ENCODE assay signal across 20 cellular contexts in genomic region chr7:89666436-89666835, GRCh38.
DNase-seq lines count a peak whose midpoint lies in the region; ATAC-seq and TF ChIP-seq lines count a peak whose summit lies in the region.
"Had no signal": no experiment of that assay in that cellular context is flagged by ENCODE, and none has a peak within 500 bp of the region (broad histone marks: within the 10 kb centered on the region; RNA-seq: fewer than 3 reads in every experiment).

No MANE protein-coding gene starts in this region.

- no peaks in the 10 kb centered on the region for H3K27me3 ChIP-seq in adrenal gland
- H3K27me3 ChIP-seq: BLaER1 treated with 17β-estradiol and CSF1 and Interleukin-3, amounts not matched to agents 10 nM and 100 nM had no signal

- DNase-seq in COLO829 (ENCODE audit: low spot score) (peak; percentile 14), HT1080 (ENCODE audit: low read depth) (peak; percentile 55), epithelial cell of proximal tubule (ENCODE audit: low read depth) (peak; percentile 1), renal cortical epithelial cell (ENCODE audit: low read depth) (peak; percentile 26), adrenal gland (no peak), NCI-H1417 (lab: John Stamatoyannopoulos, UW) (no peak), cortex of kidney (lab: John Stamatoyannopoulos, UW) (no peak)
- DNase-seq: 8988T; Caco-2; CD4-positive, CD25-positive, alpha-beta regulatory T cell; CD8-positive, alpha-beta memory T cell; DMS79 treated with DMSO at 0.1 percent for 48 hours; HCEC 1CT; KBM-7 had no signal

- 76 to 92% (median 88%) methylated on average over 1 of the region's 1 CpG for WGBS in adrenal gland, 4 donors

- TF ChIP-seq POLR2A in adrenal gland (IDR thresholded peaks at IDR 0.05): no peak

- no peak overlapping the region for H3K27ac ChIP-seq in adrenal gland
- H3K27ac ChIP-seq: BLaER1 treated with 17β-estradiol and CSF1 and Interleukin-3, amounts not matched to agents 10 nM and 100 nM; HL-60 had no signal

- intact Hi-C loops in adrenal gland (cut with DNase I): no loop called here

- no peaks in the 10 kb centered on the region for H3K36me3 ChIP-seq in adrenal gland (replicated peaks in 1 of 2)
- H3K36me3 ChIP-seq: BLaER1 treated with 17β-estradiol and CSF1 and Interleukin-3, amounts not matched to agents 10 nM and 100 nM had no signal

- TF ChIP-seq CTCF in epithelial cell of proximal tubule (conservative IDR thresholded peaks at IDR 0.05; ENCODE audit: low read depth, low read length) (no peak), adrenal gland (IDR thresholded peaks at IDR 0.05) (no peak)

- no peak for ATAC-seq in GM21619 (IDR thresholded peaks at IDR 0.05; ENCODE audit: unreplicated experiment)
- ATAC-seq: GM12878, GM23338, HepG2 had no signal

- no peaks in the 10 kb centered on the region for H3K4me1 ChIP-seq in adrenal gland (replicated peaks in 1 of 2)
- H3K4me1 ChIP-seq: BLaER1 treated with 17β-estradiol and CSF1 and Interleukin-3, amounts not matched to agents 10 nM and 100 nM; Caco-2 had no signal

- H3K9me3 ChIP-seq in adrenal gland (replicated peaks in 1 of 3): no peaks in the 10 kb centered on the region
- H3K9me3 ChIP-seq: BLaER1 treated with 17β-estradiol and CSF1 and Interleukin-3, amounts not matched to agents 10 nM and 100 nM; Caco-2 had no signal

- H3K4me3 ChIP-seq in epithelial cell of proximal tubule (ENCODE audit: low read depth, low read length) (no peak overlapping the region), adrenal gland (no peak overlapping the region)
- H3K4me3 ChIP-seq: BLaER1 treated with 17β-estradiol and CSF1 and Interleukin-3, amounts not matched to agents 10 nM and 100 nM; GM12878; GM23338 had no signal

Comparison
In these comparisons a context has a peak if more than half of its experiments do, and no peak if none do; other contexts are left out.
1. DNase-seq: peak in COLO829 (single experiment), HT1080 (single experiment), epithelial cell of proximal tubule (single experiment) and renal cortical epithelial cell (single experiment); none in adrenal gland (0 of 7), NCI-H1417 (0 of 3) and cortex of kidney (single experiment).